In the genomic region with DNA sequence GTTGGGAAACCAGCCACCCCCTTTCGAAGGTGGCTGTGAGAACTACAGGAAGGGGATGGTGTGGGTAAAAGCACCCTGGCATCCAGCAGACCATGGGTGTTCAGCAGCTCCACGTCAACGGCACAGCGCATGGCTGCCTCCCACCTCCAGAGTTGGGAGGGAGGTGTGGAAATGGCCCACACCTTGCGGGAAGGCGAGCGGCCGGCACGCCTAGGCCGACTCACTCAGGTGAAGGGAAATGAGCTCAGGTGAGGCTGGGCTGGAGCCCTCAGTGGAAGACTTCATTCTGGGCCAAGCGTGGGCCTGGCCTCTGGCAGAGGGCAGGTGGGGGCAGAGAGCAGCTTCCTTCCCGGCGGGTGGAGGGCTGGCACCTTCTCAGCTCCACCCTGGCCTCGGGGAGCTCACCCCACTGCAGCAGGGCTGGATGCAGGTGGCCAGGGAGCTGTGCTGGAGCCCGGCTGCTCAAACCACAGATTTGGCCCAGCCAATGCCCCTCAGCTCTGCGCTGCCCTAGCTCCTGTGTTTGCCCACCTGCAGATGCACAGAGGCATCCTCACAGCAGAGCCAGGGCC, we compare ENCODE assay signal across 8 cellular contexts. TPM values are rescaled to one million over a fixed set of nuclear protein-coding genes. Genes with fewer than 3 reads are reported as not detected.
DNase-seq lines count a peak whose midpoint lies in the region; ATAC-seq and TF ChIP-seq lines count a peak whose summit lies in the region.

No MANE protein-coding gene starts in this region.

- no peaks in the 10 kb centered on the region for H3K9me2 ChIP-seq in GM23248 (ENCODE audit: insufficient read depth)

- 75 to 86% methylated on average over 16 of the region's 16 CpGs for WGBS in GM23248 (ENCODE audit: low coverage in 1 of 2, low lambda C conversion rate in 2 of 2, missing lambda C conversion rate in 2 of 2), 2 experiments
- WGBS in stomach, 5 donors = 58 to 74% (median 66%) methylated on average over 13 to 16 of the region's 16 CpGs

- H3K4me3 Mint-ChIP-seq in CD4-positive, alpha-beta T cell = peak overlapping the region; percentile 52

- CTCF ChIA-PET in CD4-positive, alpha-beta T cell (lab: Charles Lee) = interaction anchor here (0.8 to 4.7 kb wide), 10 partner anchors 13 to 152 kb away, joined by 3 to 53 read pairs (median 8); a partner anchor contains a TSS

- H3K4me1 ChIP-seq in GM23248 (ENCODE audit: insufficient read depth) (peaks cover 62% of the 10 kb centered on the region), stomach (peaks cover 49 to 75% (median 60%) of the 10 kb centered on the region in 4 donors)

- in situ Hi-C loops in GM23248 (cut with MboI) = no loop called here

- no peak for TF ChIP-seq POLR2A in stomach (IDR thresholded peaks at IDR 0.05)

- peak in 7 of 10 experiments; percentile 17 to 57 (median 39) for DNase-seq in CD4-positive, alpha-beta T cell
- DNase-seq in GM23248 (no peak), SK-N-MC (ENCODE audit: low read depth, low spot score) (no peak), epithelial cell of proximal tubule (ENCODE audit: low read depth) (no peak), stomach (no peak), AML-193 (lab: John Stamatoyannopoulos, UW) (no peak), DMS79 (lab: John Stamatoyannopoulos, UW) (no peak)

- H3K4me1 Mint-ChIP-seq in CD4-positive, alpha-beta T cell (ENCODE audit: low read depth) = peaks cover 93% of the 10 kb centered on the region

- POLR2A ChIA-PET in CD4-positive, alpha-beta T cell (lab: Charles Lee) = interaction anchor here (0.8 to 7.7 kb wide), 16 partner anchors 11 to 325 kb away, joined by 3 to 150 read pairs (median 7); a partner anchor contains a TSS

- peak; percentile 50 for ATAC-seq in CD4-positive, alpha-beta T cell (ENCODE audit: poor library complexity)
- no peak for ATAC-seq in GM19328 (IDR thresholded peaks at IDR 0.05; ENCODE audit: unreplicated experiment)

- H3K4me2 ChIP-seq in GM23248 (ENCODE audit: unreplicated experiment) = peak overlapping the region; percentile 63

- intact Hi-C loops in CD4-positive, alpha-beta T cell (cut with DNase I, micrococcal nuclease) = loop anchor here (1.0 to 2.0 kb wide), 4 partner anchors 20 to 30 kb away; a partner anchor contains a TSS
- intact Hi-C loops in stomach (cut with DNase I; ENCODE audit: low total_unique reads) = no loop called here

- peaks cover 86% of the 10 kb centered on the region for H3K79me2 ChIP-seq in GM23248 (ENCODE audit: insufficient read depth)

- H3K4me3 ChIP-seq in GM23248 (peak overlapping the region; percentile 38; the same call in 1 of the 2 replicates), SK-N-MC (peak overlapping the region; percentile 49), epithelial cell of proximal tubule (ENCODE audit: low read depth, low read length) (peak overlapping the region; percentile 28), stomach (peak overlapping the region in 3 of 4 donors; percentile 0 to 24 (median 11))

- peaks cover 9% of the 10 kb centered on the region for H3F3A ChIP-seq in GM23248 (ENCODE audit: insufficient read depth)

- peak overlapping the region; percentile 60; the same call in 1 of the 2 replicates for H2AFZ ChIP-seq in GM23248

- peak overlapping the region; percentile 83 for H3K27ac Mint-ChIP-seq in CD4-positive, alpha-beta T cell

- no peaks in the 10 kb centered on the region for H3K9me3 Mint-ChIP-seq in CD4-positive, alpha-beta T cell

- no peaks in the 10 kb centered on the region for H3K36me3 ChIP-seq in GM23248 (ENCODE audit: low read depth)
- no peaks in the 10 kb centered on the region for H3K36me3 ChIP-seq in SK-N-MC (ENCODE audit: insufficient read depth, low read length)
- H3K36me3 ChIP-seq in stomach = no peaks in the 10 kb centered on the region

- no peak for TF ChIP-seq CTCF in CD4-positive, alpha-beta T cell (IDR thresholded peaks at IDR 0.05)
- no peak for TF ChIP-seq CTCF in epithelial cell of proximal tubule (conservative IDR thresholded peaks at IDR 0.05; ENCODE audit: low read depth, low read length)
- no peak for TF ChIP-seq CTCF in stomach (IDR thresholded peaks at IDR 0.05)

- no peaks in the 10 kb centered on the region for H3K9me3 ChIP-seq in CD4-positive, alpha-beta T cell (ENCODE audit: control insufficient read depth, low read length)
- H3K9me3 ChIP-seq in GM23248 (ENCODE audit: low read depth) (no peaks in the 10 kb centered on the region), SK-N-MC (ENCODE audit: low read depth, low read length) (no peaks in the 10 kb centered on the region), stomach (no peaks in the 10 kb centered on the region)

- peak overlapping the region; percentile 76 for H3K9ac ChIP-seq in GM23248
- H3K9ac ChIP-seq in SK-N-MC (ENCODE audit: insufficient read length) = peak overlapping the region; percentile 23

- no peaks in the 10 kb centered on the region for H3K36me3 Mint-ChIP-seq in CD4-positive, alpha-beta T cell (ENCODE audit: low read depth)

- TF ChIP-seq EP300 in stomach (IDR thresholded peaks at IDR 0.05) = no peak

- no peaks in the 10 kb centered on the region for H3K27me3 ChIP-seq in CD4-positive, alpha-beta T cell (ENCODE audit: control insufficient read depth, insufficient read depth, low read length)
- H3K27me3 ChIP-seq in GM23248 (replicated peaks; ENCODE audit: insufficient read depth) = no peaks in the 10 kb centered on the region
- H3K27me3 ChIP-seq in stomach = no peaks in the 10 kb centered on the region

- peak overlapping the region; percentile 91 for H3K27ac ChIP-seq in CD4-positive, alpha-beta T cell (ENCODE audit: low read depth, low read length)
- H3K27ac ChIP-seq in GM23248 (peak overlapping the region; percentile 86), SK-N-MC (peak overlapping the region; percentile 83), stomach (peak overlapping the region; percentile 60 to 87 (median 75))

- no peaks in the 10 kb centered on the region for H3K27me3 Mint-ChIP-seq in CD4-positive, alpha-beta T cell

- H4K20me1 ChIP-seq in GM23248 (ENCODE audit: insufficient read depth) = no peaks in the 10 kb centered on the region

RNA-seq across cellular contexts. Expression of a gene that starts 24.8 kb away (rescaled TPM):
- under 1 TPM; 0.61 to 0.71 TPM for total RNA-seq in CD4-positive, alpha-beta T cell
- total RNA-seq in GM23248 (2014; rRNA removed; shearing (Covaris generic)) = 13.3 and 26.4 TPM in 2 replicates
- 10.9 and 11.2 TPM in 2 replicates for polyA plus RNA-seq in GM23248 (2016; fragmentation: Nextera tagmentation; extraction: Ambion mirVana)
- 15.2 and 27.0 TPM in 2 replicates for total RNA-seq in epithelial cell of proximal tubule
- 10 to 100 TPM in 1 of 5 donors, 1 to 10 TPM in 4; 3.5 to 11.0 (median 7.6) TPM for total RNA-seq in stomach
- 10 to 100 TPM in 2 of 3 donors, 1 to 10 TPM in 1; 6.7 to 16.0 (median 11.1) TPM for polyA plus RNA-seq in stomach

RNA-seq across cellular contexts. Expression of a gene that starts 29.3 kb away (rescaled TPM):
- total RNA-seq in CD4-positive, alpha-beta T cell = 100 to 1,000 TPM; 106 to 112 TPM
- total RNA-seq in GM23248 (2014; rRNA removed; shearing (Covaris generic)) = 12.8 and 13.2 TPM in 2 replicates
- polyA plus RNA-seq in GM23248 (2016; fragmentation: Nextera tagmentation; extraction: Ambion mirVana) = 0.60 and 1.1 TPM in 2 replicates
- total RNA-seq in epithelial cell of proximal tubule = 61.8 and 107 TPM in 2 replicates
- 10 to 100 TPM in 2 of 5 donors, 1 to 10 TPM in 2, under 1 TPM in 1; 0.58 to 47.8 (median 7.7) TPM for total RNA-seq in stomach
- 1 to 10 TPM in 2 of 3 donors, under 1 TPM in 1; 0.92 to 5.1 (median 3.4) TPM for polyA plus RNA-seq in stomach

Comparison
In these comparisons a context has a peak if more than half of its experiments do, and no peak if none do; other contexts are left out.
1. DNase-seq: peak in CD4-positive, alpha-beta T cell (7 of 10); none in GM23248 (single experiment), SK-N-MC (single experiment), epithelial cell of proximal tubule (single experiment), stomach (single experiment), AML-193 (0 of 2) and DMS79 (single experiment).
2. Peak in every context shown above with its lines, with median percentiles within 50 percentile points of each other: H3K27ac ChIP-seq and H3K4me3 ChIP-seq.